13 cellular contexts compared by ENCODE assay signal in genomic region chr17:43025766-43026537, GRCh38. TPM values are rescaled to one million over a fixed set of nuclear protein-coding genes. Genes with fewer than 3 reads are reported as not detected.
DNase-seq lines count a peak whose midpoint lies in the region; ATAC-seq, FAIRE-seq and TF ChIP-seq lines count a peak whose summit lies in the region.
"Had no signal": no experiment of that assay in that cellular context is flagged by ENCODE, and none has a peak within 500 bp of the region (broad histone marks: within the 10 kb centered on the region; RNA-seq: fewer than 3 reads in every experiment).

No MANE protein-coding gene starts in this region.

- DNase-seq in NCI-H748 (lab: John Stamatoyannopoulos, UW; ENCODE audit: unreplicated experiment) = peak; percentile 32
- DNase-seq in NCI-H748 treated with DMSO at 0.1 percent for 48 hours (lab: John Stamatoyannopoulos, UW) = no peak
- peak; percentile 45 for DNase-seq in SK-N-DZ (ENCODE audit: low spot score)
- no peak for DNase-seq in hepatocyte (ENCODE audit: low spot score)
- DNase-seq in retinal pigment epithelial cell (ENCODE audit: low read depth) = no peak
- no peak for DNase-seq in pancreas
- no peak for DNase-seq in NCI-H1092 (lab: John Stamatoyannopoulos, UW)
- DNase-seq: activated effector memory CD4-positive, alpha-beta T cell treated with Interleukin-2 at 50 U/mL for 16 hours had no signal

- no peak for FAIRE-seq in pancreas (lab: Jason Lieb, UNC)
- FAIRE-seq: TTC549 had no signal

- no peaks in the 10 kb centered on the region for H3K9me3 ChIP-seq in hepatocyte (ENCODE audit: low read depth)
- no peaks in the 10 kb centered on the region for H3K9me3 ChIP-seq in pancreas
- H3K9me3 ChIP-seq: psoas muscle had no signal

- H4K20me1 ChIP-seq in hepatocyte (ENCODE audit: insufficient read depth, poor library complexity, severe bottlenecking) = no peaks in the 10 kb centered on the region

- ATAC-seq in HG02623 (IDR thresholded peaks at IDR 0.05; ENCODE audit: unreplicated experiment) = no peak
- ATAC-seq in pancreas = no peak
- ATAC-seq: HCT116, psoas muscle had no signal

- H3K4me3 ChIP-seq in hepatocyte = no peak overlapping the region
- H3K4me3 ChIP-seq in retinal pigment epithelial cell (ENCODE audit: low read length) = peak overlapping the region; percentile 49
- H3K4me3 ChIP-seq in pancreas = no peak overlapping the region

- H3K36me3 ChIP-seq in hepatocyte (replicated peaks; ENCODE audit: insufficient read depth, low read depth) (no peaks in the 10 kb centered on the region), pancreas (no peaks in the 10 kb centered on the region)

- H3K27me3 ChIP-seq in hepatocyte (no peaks in the 10 kb centered on the region), pancreas (no peaks in the 10 kb centered on the region)

- TF ChIP-seq CTCF in hepatocyte (IDR thresholded peaks at IDR 0.05; ENCODE audit: poor library complexity) (no peak), retinal pigment epithelial cell (conservative IDR thresholded peaks at IDR 0.05; ENCODE audit: low read depth, low read length) (no peak), pancreas (IDR thresholded peaks at IDR 0.05) (no peak)

- no peaks in the 10 kb centered on the region for H3K9me2 ChIP-seq in hepatocyte (replicated peaks; ENCODE audit: insufficient read depth)

- peak overlapping the region; percentile 92 for H3K4me2 ChIP-seq in hepatocyte

- intact Hi-C loops in pancreas (cut with DNase I) = no loop called here

- 62% methylated on average over 14 of the region's 16 CpGs for WGBS in hepatocyte (ENCODE audit: low lambda C conversion rate, missing lambda C conversion rate)
- 53 to 59% methylated on average over 15 to 16 of the region's 16 CpGs for WGBS in pancreas, 2 donors

- H3K27ac ChIP-seq in hepatocyte = no peak overlapping the region
- H3K27ac ChIP-seq in pancreas = no peak overlapping the region
- H3K27ac ChIP-seq: psoas muscle had no signal

- H2AFZ ChIP-seq in hepatocyte = no peak overlapping the region

- H3K4me1 ChIP-seq in hepatocyte (ENCODE audit: insufficient read depth) (no peaks in the 10 kb centered on the region), pancreas (peaks cover 5 to 8% (median 7%) of the 10 kb centered on the region in 3 donors)

- peaks cover 10% of the 10 kb centered on the region for H3K79me2 ChIP-seq in hepatocyte

RNA-seq across cellular contexts. Expression of gene RND2, which starts 0.9 kb away (rescaled TPM):
- 12.2 and 13.4 TPM in 2 replicates for polyA plus RNA-seq in SK-N-DZ (2014; cell fraction: cytosol; rRNA removed)
- 5.8 and 7.5 TPM in 2 replicates for polyA plus RNA-seq in SK-N-DZ (2014; cell fraction: nucleus; rRNA removed)
- total RNA-seq in hepatocyte (4.6 and 6.3 TPM in 2 replicates), pancreas (under 1 TPM; 0.22 to 0.71 (median 0.57) TPM)
- polyA plus RNA-seq in hepatocyte (2.6 and 3.2 TPM in 2 replicates), pancreas (1 to 10 TPM in 1 of 2 donors, under 1 TPM in 1; 0.46 to 1.1 TPM)
- total RNA-seq: A172 had no signal

RNA-seq across cellular contexts. Expression of gene VAT1, which starts 3.8 kb away (rescaled TPM):
- polyA plus RNA-seq in SK-N-DZ (2014; cell fraction: cytosol; rRNA removed) = 96.5 and 119 TPM in 2 replicates
- 46.0 and 48.2 TPM in 2 replicates for polyA plus RNA-seq in SK-N-DZ (2014; cell fraction: nucleus; rRNA removed)
- total RNA-seq in hepatocyte = 181 and 207 TPM in 2 replicates
- 219 and 251 TPM in 2 replicates for polyA plus RNA-seq in hepatocyte
- 100 to 1,000 TPM in 1 of 6 donors, 10 to 100 TPM in 5; 65.8 to 132 (median 80.5) TPM for total RNA-seq in pancreas
- polyA plus RNA-seq in pancreas = 10 to 100 TPM; 47.9 to 51.8 TPM

RNA-seq across cellular contexts. Expression of gene IFI35, which starts 19.4 kb away (rescaled TPM):
- polyA plus RNA-seq in SK-N-DZ (2014; cell fraction: cytosol; rRNA removed) = not detected in 2 replicates
- polyA plus RNA-seq in SK-N-DZ (2014; cell fraction: nucleus; rRNA removed) = 0.19 and 0.85 TPM in 2 replicates
- total RNA-seq in hepatocyte (14.4 and 18.4 TPM in 2 replicates), pancreas (10 to 100 TPM in 2 of 6 donors, 1 to 10 TPM in 4; 6.0 to 19.9 (median 7.7) TPM)
- polyA plus RNA-seq in hepatocyte (27.5 and 37.8 TPM in 2 replicates), pancreas (10 to 100 TPM; 20.2 to 23.9 TPM)

RNA-seq across cellular contexts. Expression of gene RPL27, which starts 27.7 kb away (rescaled TPM):
- 3,079 and 3,305 TPM in 2 replicates for polyA plus RNA-seq in SK-N-DZ (2014; cell fraction: cytosol; rRNA removed)
- 2,009 and 2,107 TPM in 2 replicates for polyA plus RNA-seq in SK-N-DZ (2014; cell fraction: nucleus; rRNA removed)
- total RNA-seq in hepatocyte (1,020 and 1,179 TPM in 2 replicates), pancreas (100 to 1,000 TPM; 284 to 613 (median 489) TPM)
- polyA plus RNA-seq in hepatocyte (580 and 602 TPM in 2 replicates), pancreas (1,000 to 10,000 TPM; 1,179 to 1,185 TPM)

RNA-seq across cellular contexts. Expression of gene RUNDC1, which starts 45.6 kb away (rescaled TPM):
- polyA plus RNA-seq in SK-N-DZ (2014; cell fraction: cytosol; rRNA removed) = 6.4 and 6.5 TPM in 2 replicates
- 2.6 and 5.0 TPM in 2 replicates for polyA plus RNA-seq in SK-N-DZ (2014; cell fraction: nucleus; rRNA removed)
- 8.0 and 11.4 TPM in 2 replicates for total RNA-seq in hepatocyte
- 19.6 and 20.3 TPM in 2 replicates for polyA plus RNA-seq in hepatocyte
- 10 to 100 TPM in 1 of 6 donors, 1 to 10 TPM in 5; 6.3 to 12.1 (median 7.9) TPM for total RNA-seq in pancreas
- polyA plus RNA-seq in pancreas = 1 to 10 TPM; 9.1 to 9.6 TPM

Comparison
In these comparisons a context has a peak if more than half of its experiments do, and no peak if none do; other contexts are left out.
1. DNase-seq: peak in NCI-H748 (single experiment) and SK-N-DZ (single experiment); none in NCI-H748 treated with DMSO at 0.1 percent for 48 hours (single experiment), hepatocyte (single experiment), retinal pigment epithelial cell (single experiment), pancreas (0 of 6) and NCI-H1092 (single experiment).